ENCODE assay signal across 12 cellular contexts in the genomic region with DNA sequence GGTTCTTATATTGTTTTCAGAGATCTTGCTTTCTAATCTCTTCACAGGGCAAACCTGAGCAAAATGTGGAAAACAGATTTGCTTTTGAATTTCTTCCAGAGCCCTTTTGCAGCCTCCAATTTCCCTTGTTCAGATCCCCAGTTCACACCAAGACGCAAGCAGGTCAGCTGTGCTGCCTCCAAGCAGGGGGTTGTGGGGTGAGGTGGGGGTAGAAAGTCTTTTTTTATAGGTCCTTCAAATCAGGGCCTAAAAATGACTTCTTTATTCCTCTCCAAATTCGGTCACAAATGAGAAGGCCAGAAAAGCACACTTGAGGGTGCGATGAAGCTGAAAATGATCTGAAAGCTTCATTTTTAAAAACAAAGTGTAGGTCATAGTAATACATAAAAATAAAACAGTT. TPM values are rescaled to one million over a fixed set of nuclear protein-coding genes. Genes with fewer than 3 reads are reported as not detected.
DNase-seq lines count a peak whose midpoint lies in the region; ATAC-seq and TF ChIP-seq lines count a peak whose summit lies in the region.
"Had no signal": no experiment of that assay in that cellular context is flagged by ENCODE, and none has a peak within 500 bp of the region (broad histone marks: within the 10 kb centered on the region; RNA-seq: fewer than 3 reads in every experiment).

No MANE protein-coding gene starts in this region.

- WGBS in esophagus, 2 donors: 69 to 78% methylated on average over 3 of the region's 3 CpGs
- WGBS in suprapubic skin: 74% methylated on average over 3 of the region's 3 CpGs

- no peak for ATAC-seq in GM18873 (IDR thresholded peaks at IDR 0.05; ENCODE audit: low FRiP score, unreplicated experiment)

- peak; percentile 85 for DNase-seq in DMS79 (lab: John Stamatoyannopoulos, UW)
- DNase-seq in suprapubic skin (ENCODE audit: low spot score in 2 of 2): no peak
- DNase-seq in SHP77 (lab: John Stamatoyannopoulos, UW): no peak
- no peak for DNase-seq in AML-193 (lab: John Stamatoyannopoulos, UW)
- DNase-seq: BE2C; Caco-2; CD8-positive, alpha-beta memory T cell; EL had no signal

- H3K27me3 ChIP-seq in BLaER1 (no peaks in the 10 kb centered on the region), esophagus (ENCODE audit: control insufficient read depth in 1 of 2, insufficient read depth in 2 of 2, low read length in 2 of 2) (no peaks in the 10 kb centered on the region), suprapubic skin (no peaks in the 10 kb centered on the region)
- H3K27me3 ChIP-seq: BE2C had no signal

- H3K27ac ChIP-seq in BLaER1 (peak overlapping the region; percentile 48; the same call in 1 of the 2 replicates), esophagus (ENCODE audit: low read depth in 2 of 2, low read length in 1 of 2) (peak overlapping the region; percentile 40 to 71), suprapubic skin (peak overlapping the region; percentile 48)

- no peak for TF ChIP-seq CTCF in suprapubic skin (IDR thresholded peaks at IDR 0.05)

- no peak for TF ChIP-seq POLR2A in suprapubic skin (IDR thresholded peaks at IDR 0.05)

- TF ChIP-seq EP300 in suprapubic skin (IDR thresholded peaks at IDR 0.05): no peak

- H3K9me3 ChIP-seq in BLaER1 (no peaks in the 10 kb centered on the region), esophagus (ENCODE audit: control insufficient read depth in 2 of 2, insufficient read depth in 1 of 2, low read depth in 1 of 2, low read length in 1 of 2) (no peaks in the 10 kb centered on the region), suprapubic skin (no peaks in the 10 kb centered on the region)
- H3K9me3 ChIP-seq: BE2C, Caco-2, HAP-1 had no signal

- H3K4me3 ChIP-seq in BLaER1 (no peak overlapping the region), esophagus (ENCODE audit: low read depth in 1 of 2, low read length in 2 of 2) (no peak overlapping the region), suprapubic skin (no peak overlapping the region)
- H3K4me3 ChIP-seq: HAP-1 had no signal

- H3K9ac ChIP-seq in BLaER1: peak overlapping the region; percentile 62

- no peaks in the 10 kb centered on the region for H3K36me3 ChIP-seq in BLaER1
- no peaks in the 10 kb centered on the region for H3K36me3 ChIP-seq in esophagus (ENCODE audit: control insufficient read depth in 2 of 2, insufficient read depth in 2 of 2, low read length in 1 of 2)
- H3K36me3 ChIP-seq in suprapubic skin: no peaks in the 10 kb centered on the region
- H3K36me3 ChIP-seq: BE2C, HAP-1 had no signal

- no peaks in the 10 kb centered on the region for H4K20me1 ChIP-seq in BLaER1

- peak overlapping the region; percentile 55 for H3K4me2 ChIP-seq in BLaER1

- H3K4me1 ChIP-seq in BLaER1 (peaks cover 21% of the 10 kb centered on the region), esophagus (ENCODE audit: control insufficient read depth in 2 of 2, insufficient read depth in 2 of 2, low read length in 1 of 2) (no peaks in the 10 kb centered on the region), suprapubic skin (peaks cover 22% of the 10 kb centered on the region)
- H3K4me1 ChIP-seq: BE2C, Caco-2, HAP-1 had no signal

RNA-seq across cellular contexts. Expression of a gene that starts 26.3 kb away (rescaled TPM):
- polyA plus RNA-seq in esophagus: 10 to 100 TPM in 1 of 2 donors, 1 to 10 TPM in 1; 8.2 to 11.1 TPM
- 10 to 100 TPM in 3 of 4 donors, 1 to 10 TPM in 1; 5.9 to 14.8 (median 13.5) TPM for total RNA-seq in suprapubic skin

RNA-seq across cellular contexts. Expression of a gene that starts 36.4 kb away (rescaled TPM):
- polyA plus RNA-seq in esophagus: 10 to 100 TPM; 47.0 to 58.8 TPM
- total RNA-seq in suprapubic skin: 10 to 100 TPM; 25.8 to 44.8 (median 31.9) TPM

RNA-seq across cellular contexts. Expression of a gene that starts 36.6 kb away (rescaled TPM):
- under 1 TPM; 0.49 to 0.71 TPM for polyA plus RNA-seq in esophagus
- total RNA-seq in suprapubic skin: 1 to 10 TPM in 3 of 4 donors, under 1 TPM in 1; 0.83 to 2.3 (median 1.4) TPM
